In the genomic region with DNA sequence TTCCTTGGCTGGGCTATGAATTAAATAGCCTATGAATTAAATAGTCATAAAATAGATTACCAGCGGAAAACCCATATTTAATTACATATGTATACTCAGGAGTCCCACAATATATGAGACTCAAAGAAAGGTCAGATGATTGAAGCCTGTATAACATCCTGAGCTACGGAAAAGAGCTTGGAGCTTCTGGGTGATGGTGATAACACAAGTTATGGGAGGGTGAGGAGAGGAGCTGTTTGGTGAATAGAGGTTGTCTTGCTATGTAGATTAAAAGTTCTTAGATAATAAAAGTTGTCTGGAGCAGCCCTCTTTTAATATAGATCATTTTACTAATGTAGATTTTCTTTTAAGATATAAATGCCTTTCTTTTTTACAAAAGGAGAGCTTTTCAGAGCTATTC, we compare ENCODE assay signal across 9 cellular contexts. TPM values are rescaled to one million over a fixed set of nuclear protein-coding genes. Genes with fewer than 3 reads are reported as not detected.
DNase-seq lines count a peak whose midpoint lies in the region; ATAC-seq and TF ChIP-seq lines count a peak whose summit lies in the region.
"Had no signal": no experiment of that assay in that cellular context is flagged by ENCODE, and none has a peak within 500 bp of the region (broad histone marks: within the 10 kb centered on the region; RNA-seq: fewer than 3 reads in every experiment).

No MANE protein-coding gene starts in this region.

- peaks cover 21% of the 10 kb centered on the region for H3K4me1 ChIP-seq in HAP-1
- H3K4me1 ChIP-seq in smooth muscle cell (ENCODE audit: low read depth), result peaks cover 19% of the 10 kb centered on the region

- TF ChIP-seq CTCF in WI38 (IDR thresholded peaks at IDR 0.05; ENCODE audit: low read depth, low read length) (no peak), fibroblast of the aortic adventitia (IDR thresholded peaks at IDR 0.05; ENCODE audit: insufficient read depth, low read length) (no peak), smooth muscle cell (IDR thresholded peaks at IDR 0.05; ENCODE audit: borderline replicate concordance, insufficient read depth, poor library complexity, severe bottlenecking) (no peak)

- H3K9me3 ChIP-seq in HAP-1 (no peaks in the 10 kb centered on the region), smooth muscle cell (replicated peaks; ENCODE audit: low read depth) (no peaks in the 10 kb centered on the region)

- DNase-seq in HAP-1 (ENCODE audit: low spot score in 2 of 2) (peak in 1 of 2 experiments; percentile 6), fibroblast of the aortic adventitia (ENCODE audit: low read depth) (no peak), smooth muscle cell (lab: John Stamatoyannopoulos, UW; ENCODE audit: unreplicated experiment) (no peak), DMS153 (lab: John Stamatoyannopoulos, UW) (no peak), hippocampal formation (lab: John Stamatoyannopoulos, UW) (no peak)
- DNase-seq: cortex of kidney had no signal

- H2AFZ ChIP-seq in smooth muscle cell (ENCODE audit: low read depth), result no peak overlapping the region

- H3K36me3 ChIP-seq in HAP-1 (replicated peaks), result peaks cover 11% of the 10 kb centered on the region
- H3K36me3 ChIP-seq in smooth muscle cell (ENCODE audit: low read depth), result peaks cover 4% of the 10 kb centered on the region

- H3K4me3 ChIP-seq in HAP-1 (peak overlapping the region; percentile 67), WI38 (ENCODE audit: low read depth, low read length) (peak overlapping the region; percentile 96), fibroblast of the aortic adventitia (ENCODE audit: low read depth, low read length) (peak overlapping the region; percentile 72), smooth muscle cell (peak overlapping the region; percentile 100)

- TF ChIP-seq POLR2A in GM18505 (IDR thresholded peaks at IDR 0.05; ENCODE audit: borderline replicate concordance, extremely low read depth, insufficient read depth, insufficient read length), result no peak

- ATAC-seq in HG03342 (IDR thresholded peaks at IDR 0.05; ENCODE audit: unreplicated experiment) (no peak), GM18505 (IDR thresholded peaks at IDR 0.05; ENCODE audit: unreplicated experiment) (no peak)

- H3K9ac ChIP-seq in smooth muscle cell (ENCODE audit: low read depth), result no peak overlapping the region

- H3K79me2 ChIP-seq in smooth muscle cell (ENCODE audit: low read depth), result peaks cover 65% of the 10 kb centered on the region

- peaks cover 58% of the 10 kb centered on the region for H4K20me1 ChIP-seq in smooth muscle cell (ENCODE audit: low read depth)

- 89% methylated on average over 2 of the region's 2 CpGs for WGBS in smooth muscle cell (ENCODE audit: low lambda C conversion rate)

- no peaks in the 10 kb centered on the region for H3F3A ChIP-seq in smooth muscle cell (ENCODE audit: low read depth)

- in situ Hi-C loops in HAP-1 (cut with MboI; ENCODE audit: low sequenced_read_pairs), result no loop called here

- H3K27me3 ChIP-seq in HAP-1 (ENCODE audit: low read depth) (no peaks in the 10 kb centered on the region), smooth muscle cell (ENCODE audit: low read depth) (no peaks in the 10 kb centered on the region)

- no peak overlapping the region for H3K27ac ChIP-seq in smooth muscle cell (ENCODE audit: low read depth)

- peak overlapping the region; percentile 100 for H3K4me2 ChIP-seq in smooth muscle cell

RNA-seq across cellular contexts. Expression of a gene that starts 1.8 kb away (rescaled TPM):
- total RNA-seq in fibroblast of the aortic adventitia (ENCODE audit: low replicate concordance) (29.3 and 31.9 TPM in 2 replicates), smooth muscle cell (21.6 and 34.1 TPM in 2 replicates)
- 33.7 and 39.4 TPM in 2 replicates for polyA plus RNA-seq in smooth muscle cell

RNA-seq across cellular contexts. Expression of a gene that starts 4.2 kb away (rescaled TPM):
- total RNA-seq in fibroblast of the aortic adventitia (ENCODE audit: low replicate concordance) (6.8 and 19.0 TPM in 2 replicates), smooth muscle cell (9.3 and 12.4 TPM in 2 replicates)
- polyA plus RNA-seq in smooth muscle cell, result 23.7 and 27.5 TPM in 2 replicates
